In the genomic region with DNA sequence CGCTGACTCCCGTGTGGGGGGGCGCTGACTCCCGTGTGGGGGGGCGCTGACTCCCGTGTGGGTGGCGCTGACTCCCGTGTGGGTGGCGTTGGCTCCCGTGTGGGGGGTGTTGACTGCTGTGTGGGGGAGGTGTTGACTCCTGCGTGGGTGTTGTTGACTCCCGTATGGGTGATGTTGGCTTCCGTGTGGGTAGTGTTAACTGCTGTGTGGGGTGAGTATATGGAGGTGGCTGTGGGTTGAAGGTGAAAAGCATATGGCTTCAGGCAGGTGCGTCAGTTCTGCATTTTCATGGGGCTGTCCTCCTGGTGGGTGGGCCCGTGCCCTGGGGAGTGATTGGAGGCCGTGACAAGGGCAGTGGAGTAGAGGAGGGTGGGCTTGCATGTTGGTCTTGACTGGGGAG, we compare ENCODE assay signal across 2 cellular contexts.
A peak's percentile ranks its signal among the peaks of the same experiment; 100 is the strongest.
TF ChIP-seq lines count a peak whose summit lies in the region.

No MANE protein-coding gene starts in this region.

TF ChIP-seq in HEK293, 187 proteins besides CTCF, POLR2A, EP300 and RAD21:
- TF ChIP-seq ZNF433 (tag by site-specific recombination; IDR thresholded peaks at IDR 0.05; ENCODE audit: low read depth) (no peak), SP7 (tag by site-specific recombination; IDR thresholded peaks at IDR 0.05) (no peak), KLF8 (tag by site-specific recombination; IDR thresholded peaks at IDR 0.05) (no peak), GLIS2 (tag by site-specific recombination; IDR thresholded peaks at IDR 0.05) (peak; percentile 33; the same call in 1 of the 2 replicates), EGR2 (tag by site-specific recombination; IDR thresholded peaks at IDR 0.05; ENCODE audit: low read depth) (peak; percentile 99), ZFHX2 (tag by site-specific recombination; conservative IDR thresholded peaks at IDR 0.05) (peak; percentile 99), ZNF521 (tag by site-specific recombination; IDR thresholded peaks at IDR 0.05) (no peak), ZNF416 (tag by site-specific recombination; IDR thresholded peaks at IDR 0.05) (no peak)
- TF ChIP-seq, protein P1, sequence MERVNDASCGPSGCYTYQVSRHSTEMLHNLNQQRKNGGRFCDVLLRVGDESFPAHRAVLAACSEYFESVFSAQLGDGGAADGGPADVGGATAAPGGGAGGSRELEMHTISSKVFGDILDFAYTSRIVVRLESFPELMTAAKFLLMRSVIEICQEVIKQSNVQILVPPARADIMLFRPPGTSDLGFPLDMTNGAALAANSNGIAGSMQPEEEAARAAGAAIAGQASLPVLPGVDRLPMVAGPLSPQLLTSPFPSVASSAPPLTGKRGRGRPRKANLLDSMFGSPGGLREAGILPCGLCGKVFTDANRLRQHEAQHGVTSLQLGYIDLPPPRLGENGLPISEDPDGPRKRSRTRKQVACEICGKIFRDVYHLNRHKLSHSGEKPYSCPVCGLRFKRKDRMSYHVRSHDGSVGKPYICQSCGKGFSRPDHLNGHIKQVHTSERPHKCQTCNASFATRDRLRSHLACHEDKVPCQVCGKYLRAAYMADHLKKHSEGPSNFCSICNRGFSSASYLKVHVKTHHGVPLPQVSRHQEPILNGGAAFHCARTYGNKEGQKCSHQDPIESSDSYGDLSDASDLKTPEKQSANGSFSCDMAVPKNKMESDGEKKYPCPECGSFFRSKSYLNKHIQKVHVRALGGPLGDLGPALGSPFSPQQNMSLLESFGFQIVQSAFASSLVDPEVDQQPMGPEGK (tag by site-specific recombination; IDR thresholded peaks at IDR 0.05) = 0 out of 2 replicates have a peak, but pooled peaks have one; percentile 8
- TF ChIP-seq, protein P2, sequence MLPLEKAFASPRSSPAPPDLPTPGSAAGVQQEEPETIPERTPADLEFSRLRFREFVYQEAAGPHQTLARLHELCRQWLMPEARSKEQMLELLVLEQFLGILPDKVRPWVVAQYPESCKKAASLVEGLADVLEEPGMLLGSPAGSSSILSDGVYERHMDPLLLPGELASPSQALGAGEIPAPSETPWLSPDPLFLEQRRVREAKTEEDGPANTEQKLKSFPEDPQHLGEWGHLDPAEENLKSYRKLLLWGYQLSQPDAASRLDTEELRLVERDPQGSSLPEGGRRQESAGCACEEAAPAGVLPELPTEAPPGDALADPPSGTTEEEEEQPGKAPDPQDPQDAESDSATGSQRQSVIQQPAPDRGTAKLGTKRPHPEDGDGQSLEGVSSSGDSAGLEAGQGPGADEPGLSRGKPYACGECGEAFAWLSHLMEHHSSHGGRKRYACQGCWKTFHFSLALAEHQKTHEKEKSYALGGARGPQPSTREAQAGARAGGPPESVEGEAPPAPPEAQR (tag by site-specific recombination; IDR thresholded peaks at IDR 0.05) = no peak
- TF ChIP-seq, protein P3, sequence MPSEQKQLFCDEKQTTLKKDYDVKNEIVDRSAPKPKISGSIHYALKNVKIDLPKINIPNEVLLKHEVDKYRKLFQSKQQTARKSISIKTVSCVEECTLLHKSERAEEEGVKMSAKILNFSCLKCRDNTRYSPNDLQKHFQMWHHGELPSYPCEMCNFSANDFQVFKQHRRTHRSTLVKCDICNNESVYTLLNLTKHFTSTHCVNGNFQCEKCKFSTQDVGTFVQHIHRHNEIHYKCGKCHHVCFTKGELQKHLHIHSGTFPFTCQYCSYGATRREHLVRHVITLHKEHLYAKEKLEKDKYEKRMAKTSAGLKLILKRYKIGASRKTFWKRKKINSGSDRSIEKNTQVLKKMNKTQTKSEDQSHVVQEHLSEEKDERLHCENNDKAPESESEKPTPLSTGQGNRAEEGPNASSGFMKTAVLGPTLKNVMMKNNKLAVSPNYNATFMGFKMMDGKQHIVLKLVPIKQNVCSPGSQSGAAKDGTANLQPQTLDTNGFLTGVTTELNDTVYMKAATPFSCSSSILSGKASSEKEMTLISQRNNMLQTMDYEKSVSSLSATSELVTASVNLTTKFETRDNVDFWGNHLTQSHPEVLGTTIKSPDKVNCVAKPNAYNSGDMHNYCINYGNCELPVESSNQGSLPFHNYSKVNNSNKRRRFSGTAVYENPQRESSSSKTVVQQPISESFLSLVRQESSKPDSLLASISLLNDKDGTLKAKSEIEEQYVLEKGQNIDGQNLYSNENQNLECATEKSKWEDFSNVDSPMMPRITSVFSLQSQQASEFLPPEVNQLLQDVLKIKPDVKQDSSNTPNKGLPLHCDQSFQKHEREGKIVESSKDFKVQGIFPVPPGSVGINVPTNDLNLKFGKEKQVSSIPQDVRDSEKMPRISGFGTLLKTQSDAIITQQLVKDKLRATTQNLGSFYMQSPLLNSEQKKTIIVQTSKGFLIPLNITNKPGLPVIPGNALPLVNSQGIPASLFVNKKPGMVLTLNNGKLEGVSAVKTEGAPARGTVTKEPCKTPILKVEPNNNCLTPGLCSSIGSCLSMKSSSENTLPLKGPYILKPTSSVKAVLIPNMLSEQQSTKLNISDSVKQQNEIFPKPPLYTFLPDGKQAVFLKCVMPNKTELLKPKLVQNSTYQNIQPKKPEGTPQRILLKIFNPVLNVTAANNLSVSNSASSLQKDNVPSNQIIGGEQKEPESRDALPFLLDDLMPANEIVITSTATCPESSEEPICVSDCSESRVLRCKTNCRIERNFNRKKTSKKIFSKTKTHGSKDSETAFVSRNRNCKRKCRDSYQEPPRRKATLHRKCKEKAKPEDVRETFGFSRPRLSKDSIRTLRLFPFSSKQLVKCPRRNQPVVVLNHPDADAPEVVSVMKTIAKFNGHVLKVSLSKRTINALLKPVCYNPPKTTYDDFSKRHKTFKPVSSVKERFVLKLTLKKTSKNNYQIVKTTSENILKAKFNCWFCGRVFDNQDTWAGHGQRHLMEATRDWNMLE (tag by site-specific recombination; conservative IDR thresholded peaks at IDR 0.05; ENCODE audit: low read depth) = no peak

TF ChIP-seq in K562, 482 proteins besides CTCF, POLR2A, EP300 and RAD21:
- TF ChIP-seq RB1 (IDR thresholded peaks at IDR 0.05; ENCODE audit: low read depth) = no peak
- TF ChIP-seq EGR1 (conservative IDR thresholded peaks at IDR 0.05) = peak; percentile 83
- TF ChIP-seq, protein P4, sequence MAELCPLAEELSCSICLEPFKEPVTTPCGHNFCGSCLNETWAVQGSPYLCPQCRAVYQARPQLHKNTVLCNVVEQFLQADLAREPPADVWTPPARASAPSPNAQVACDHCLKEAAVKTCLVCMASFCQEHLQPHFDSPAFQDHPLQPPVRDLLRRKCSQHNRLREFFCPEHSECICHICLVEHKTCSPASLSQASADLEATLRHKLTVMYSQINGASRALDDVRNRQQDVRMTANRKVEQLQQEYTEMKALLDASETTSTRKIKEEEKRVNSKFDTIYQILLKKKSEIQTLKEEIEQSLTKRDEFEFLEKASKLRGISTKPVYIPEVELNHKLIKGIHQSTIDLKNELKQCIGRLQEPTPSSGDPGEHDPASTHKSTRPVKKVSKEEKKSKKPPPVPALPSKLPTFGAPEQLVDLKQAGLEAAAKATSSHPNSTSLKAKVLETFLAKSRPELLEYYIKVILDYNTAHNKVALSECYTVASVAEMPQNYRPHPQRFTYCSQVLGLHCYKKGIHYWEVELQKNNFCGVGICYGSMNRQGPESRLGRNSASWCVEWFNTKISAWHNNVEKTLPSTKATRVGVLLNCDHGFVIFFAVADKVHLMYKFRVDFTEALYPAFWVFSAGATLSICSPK (IDR thresholded peaks at IDR 0.05; ENCODE audit: borderline replicate concordance) = no peak
- no peak for TF ChIP-seq MTA1 (IDR thresholded peaks at IDR 0.05; ENCODE audit: borderline replicate concordance)
- no peak for TF ChIP-seq FOXK2 (conservative IDR thresholded peaks at IDR 0.05 in 1 of 2, IDR thresholded peaks at IDR 0.05 in 1 of 2; ENCODE audit: low read depth in 2 of 2)
